In the genomic region with DNA sequence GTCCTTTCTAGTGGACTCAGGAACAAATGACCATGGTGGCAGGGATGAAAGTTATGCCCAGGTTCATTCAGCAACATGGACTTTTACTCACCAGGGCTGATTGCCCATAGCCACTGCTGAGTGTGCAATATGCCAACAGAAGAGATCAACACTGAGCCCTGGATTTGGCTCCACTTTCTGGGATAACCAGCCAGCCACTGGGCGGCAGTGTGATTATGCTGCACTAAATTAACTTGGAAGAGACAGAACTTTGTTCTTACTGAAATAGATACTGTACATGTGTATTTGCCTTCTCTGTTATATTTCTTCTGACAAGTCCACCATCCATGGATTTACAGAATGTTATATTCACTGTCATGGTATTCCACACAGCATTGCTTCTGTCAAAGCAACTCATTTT, we compare ENCODE assay signal across 9 cellular contexts.
DNase-seq lines count a peak whose midpoint lies in the region; ATAC-seq and TF ChIP-seq lines count a peak whose summit lies in the region.
"Had no signal": no experiment of that assay in that cellular context is flagged by ENCODE, and none has a peak within 500 bp of the region (broad histone marks: within the 10 kb centered on the region; RNA-seq: fewer than 3 reads in every experiment).

No MANE protein-coding gene starts in this region.

- in situ Hi-C loops in Caki2 (cut with HindIII; ENCODE audit: low pct_unique_long_range_greater_than_20kb, low sequenced_read_pairs) = no loop called here

- no peaks in the 10 kb centered on the region for H3K36me3 ChIP-seq in H7 (replicated peaks; ENCODE audit: control insufficient read depth, insufficient read depth, low read length)

- H3K27me3 ChIP-seq in H7 (ENCODE audit: control insufficient read depth, insufficient read depth, low read length) = no peaks in the 10 kb centered on the region

- no peak for ATAC-seq in HG03097 (IDR thresholded peaks at IDR 0.05; ENCODE audit: low FRiP score, unreplicated experiment)
- no peak for ATAC-seq in GM19467 (IDR thresholded peaks at IDR 0.05; ENCODE audit: unreplicated experiment)
- ATAC-seq: activated T-helper 17 cell treated with anti-CD3 and anti-CD28 coated beads, Interleukin-2, amount 50 U/mL, for 72 hours had no signal

- peak; percentile 1 for DNase-seq in Caki2 (ENCODE audit: low read depth)
- DNase-seq in Kasumi-1 (lab: John Stamatoyannopoulos, UW) = peak; percentile 22 to 40
- DNase-seq in cardiac fibroblast (ENCODE audit: low read depth in 2 of 2) = peak; percentile 41 to 46
- DNase-seq in medulla oblongata (ENCODE audit: extremely low spot score) = peak; percentile 65
- no peak for DNase-seq in H7
- no peak for DNase-seq in activated T-cell treated with anti-CD3 and anti-CD28 coated beads, Interleukin-2, amount 50 U/mL, for 1 hour

- no peak overlapping the region for H3K4me3 ChIP-seq in cardiac fibroblast (replicated peaks in 1 of 2; ENCODE audit: low read depth in 2 of 2, low read length in 2 of 2)
- H3K4me3 ChIP-seq in H7 (ENCODE audit: insufficient read depth, low read depth, low read length) = no peak overlapping the region

- peak; percentile 66 for TF ChIP-seq CTCF in cardiac fibroblast (IDR thresholded peaks at IDR 0.05; ENCODE audit: low read depth, low read length)

Comparison
In these comparisons a context has a peak if more than half of its experiments do, and no peak if none do; other contexts are left out.
1. DNase-seq: peak in Caki2 (single experiment), Kasumi-1 (2 of 2), cardiac fibroblast (2 of 2) and medulla oblongata (single experiment); none in H7 (single experiment) and activated T-cell treated with anti-CD3 and anti-CD28 coated beads, Interleukin-2, amount 50 U/mL, for 1 hour (single experiment).